1 cellular context compared by ENCODE assay signal in genomic region chr10:67849331-67850011, GRCh38.
TF ChIP-seq lines count a peak whose summit lies in the region.

No MANE protein-coding gene starts in this region.

TF ChIP-seq in HEK293, 187 proteins besides CTCF, POLR2A, EP300 and RAD21 (continued from another document):
- TF ChIP-seq ZNF580 (tag by site-specific recombination; IDR thresholded peaks at IDR 0.05) (peak; percentile 74; the same call in 1 of the 2 replicates), ZNF596 (tag by site-specific recombination; IDR thresholded peaks at IDR 0.05) (no peak), ZNF19 (tag by site-specific recombination; IDR thresholded peaks at IDR 0.05; ENCODE audit: low read depth) (no peak), IKZF3 (tag by site-specific recombination; IDR thresholded peaks at IDR 0.05) (no peak), PATZ1 (tag by site-specific recombination; IDR thresholded peaks at IDR 0.05) (peak; percentile 98), ZSCAN18 (tag by site-specific recombination; IDR thresholded peaks at IDR 0.05) (no peak), ZNF292 (tag by site-specific recombination; IDR thresholded peaks at IDR 0.05; ENCODE audit: borderline replicate concordance, low read depth) (no peak), ZNF660 (tag by site-specific recombination; IDR thresholded peaks at IDR 0.05) (0 out of 2 replicates have a peak, but pooled peaks have one; percentile 37), TCF7L2 (IDR thresholded peaks at IDR 0.05; ENCODE audit: borderline replicate concordance, low read depth, low read length) (no peak), ZNF626 (tag by site-specific recombination; IDR thresholded peaks at IDR 0.05) (no peak), ZNF16 (tag by site-specific recombination; IDR thresholded peaks at IDR 0.05; ENCODE audit: low read depth) (no peak), ZBTB17 (tag by site-specific recombination; IDR thresholded peaks at IDR 0.05) (peak; percentile 78), PRDM4 (tag by site-specific recombination; IDR thresholded peaks at IDR 0.05) (0 out of 2 replicates have a peak, but pooled peaks have one; percentile 18), ZNF366 (tag by site-specific recombination; conservative IDR thresholded peaks at IDR 0.05) (peak; percentile 47; the same call in 1 of the 2 replicates), ZNF433 (tag by site-specific recombination; IDR thresholded peaks at IDR 0.05; ENCODE audit: low read depth) (no peak), KLF7 (tag by site-specific recombination; IDR thresholded peaks at IDR 0.05; ENCODE audit: borderline replicate concordance) (no peak), BCL11A (tag by site-specific recombination; IDR thresholded peaks at IDR 0.05; ENCODE audit: low read depth) (no peak), HOXD13 (CRISPR knock-in tag; IDR thresholded peaks at IDR 0.05; ENCODE audit: borderline replicate concordance) (0 out of 2 replicates have a peak, but pooled peaks have one; percentile 10), ZNF26 (tag by site-specific recombination; IDR thresholded peaks at IDR 0.05) (no peak), ZNF558 (tag by site-specific recombination; IDR thresholded peaks at IDR 0.05) (peak; percentile 50; the same call in 1 of the 2 replicates), ZNF174 (tag by site-specific recombination; IDR thresholded peaks at IDR 0.05) (no peak), YY2 (tag by site-specific recombination; IDR thresholded peaks at IDR 0.05) (0 out of 2 replicates have a peak, but pooled peaks have one; percentile 24), ZBTB48 (tag by site-specific recombination; IDR thresholded peaks at IDR 0.05) (peak; percentile 68; the same call in 1 of the 2 replicates), ZNF701 (tag by site-specific recombination; IDR thresholded peaks at IDR 0.05) (no peak), ZBTB8A (tag by site-specific recombination; IDR thresholded peaks at IDR 0.05) (0 out of 2 replicates have a peak, but pooled peaks have one; percentile 29), GFI1B (tag by site-specific recombination; IDR thresholded peaks at IDR 0.05) (no peak), ZBTB26 (tag by site-specific recombination; optimal IDR thresholded peaks at IDR 0.05) (peak; percentile 26), PRDM6 (tag by site-specific recombination; IDR thresholded peaks at IDR 0.05) (no peak), ZNF423 (tag by site-specific recombination; IDR thresholded peaks at IDR 0.05) (no peak), ZNF488 (tag by site-specific recombination; IDR thresholded peaks at IDR 0.05) (no peak)
